ENCODE assay signal across 8 cellular contexts in genomic region chr3:4741404-4742307, GRCh38.
A peak's percentile ranks its signal among the peaks of the same experiment; 100 is the strongest.
DNase-seq lines count a peak whose midpoint lies in the region; ATAC-seq, FAIRE-seq and TF ChIP-seq lines count a peak whose summit lies in the region.

No MANE protein-coding gene starts in this region.

- no peaks in the 10 kb centered on the region for H3K9me3 Mint-ChIP-seq in glutamatergic neuron (ENCODE audit: unreplicated experiment)

- peak overlapping the region in 1 of 2 experiments; percentile 29 for H3K14ac ChIP-seq in mesenchymal stem cell (ENCODE audit: low read length in 2 of 2)

- no peak overlapping the region for H3K4me3 Mint-ChIP-seq in glutamatergic neuron (ENCODE audit: unreplicated experiment)

- peak; percentile 75 for FAIRE-seq in H54 (lab: Jason Lieb, UNC)

- no peak overlapping the region for H3K4ac ChIP-seq in mesenchymal stem cell (ENCODE audit: low read depth in 1 of 2, low read length in 2 of 2)

- TF ChIP-seq POLR2A in H54 (IDR thresholded peaks at IDR 0.05; ENCODE audit: low read depth, low read length), result no peak
- TF ChIP-seq POLR2A in upper lobe of left lung (IDR thresholded peaks at IDR 0.05), result peak in 1 of 4 donors; percentile 56

- H3K36me3 ChIP-seq in mesenchymal stem cell (ENCODE audit: control insufficient read depth in 1 of 2, insufficient read depth in 2 of 2, low read depth in 1 of 2, low read length in 2 of 2) (no peaks in the 10 kb centered on the region), upper lobe of left lung (no peaks in the 10 kb centered on the region)

- H2BK120ac ChIP-seq in mesenchymal stem cell (ENCODE audit: low read depth, low read length), result no peak overlapping the region

- 64% methylated on average over 14 of the region's 14 CpGs for WGBS in mesenchymal stem cell
- 40 to 42% methylated on average over 14 of the region's 14 CpGs for WGBS in upper lobe of left lung, 2 donors

- TF ChIP-seq CTCF in RWPE1 (conservative IDR thresholded peaks at IDR 0.05; ENCODE audit: low read depth), result no peak
- no peak for TF ChIP-seq CTCF in choroid plexus epithelial cell (conservative IDR thresholded peaks at IDR 0.05; ENCODE audit: low read depth, low read length)
- TF ChIP-seq CTCF in upper lobe of left lung (IDR thresholded peaks at IDR 0.05), result no peak
- TF ChIP-seq CTCF in glutamatergic neuron (IDR thresholded peaks at IDR 0.05; ENCODE audit: partially characterized antibody, unreplicated experiment), result no peak

- peak overlapping the region; percentile 85 for H2BK15ac ChIP-seq in mesenchymal stem cell (ENCODE audit: low read depth, poor library complexity, severe bottlenecking)

- POLR2A ChIA-PET in RWPE1 (lab: Yijun Ruan, JAX; ENCODE audit: low non-redundant PET), result no interaction called here

- CTCF ChIA-PET in RWPE1 (lab: Yijun Ruan, JAX), result no interaction called here

- no peak overlapping the region for H3K27ac Mint-ChIP-seq in glutamatergic neuron (ENCODE audit: unreplicated experiment)

- H2AK5ac ChIP-seq in mesenchymal stem cell (ENCODE audit: low read length, severe bottlenecking), result peak overlapping the region; percentile 28

- H3K4me3 ChIP-seq in choroid plexus epithelial cell (ENCODE audit: low read depth, low read length) (no peak overlapping the region), mesenchymal stem cell (ENCODE audit: insufficient read depth in 1 of 2, low read depth in 1 of 2, low read length in 2 of 2) (no peak overlapping the region), upper lobe of left lung (no peak overlapping the region)

- H2BK5ac ChIP-seq in mesenchymal stem cell (ENCODE audit: low read depth, low read length, poor library complexity, severe bottlenecking), result no peak overlapping the region

- peaks cover 3% of the 10 kb centered on the region for H3K27me3 Mint-ChIP-seq in glutamatergic neuron (ENCODE audit: unreplicated experiment)

- H3K9ac ChIP-seq in mesenchymal stem cell (ENCODE audit: low read length), result peak overlapping the region; percentile 59

- peaks cover 3% of the 10 kb centered on the region for H3K4me1 Mint-ChIP-seq in glutamatergic neuron (ENCODE audit: low read depth, unreplicated experiment)

- no peak overlapping the region for H2AFZ ChIP-seq in mesenchymal stem cell (ENCODE audit: low read depth, low read length)

- no peak overlapping the region for H4K91ac ChIP-seq in mesenchymal stem cell (ENCODE audit: low read length)

- H3K9me3 ChIP-seq in mesenchymal stem cell (ENCODE audit: control insufficient read depth, low read length), result no peaks in the 10 kb centered on the region
- H3K9me3 ChIP-seq in upper lobe of left lung, result no peaks in the 10 kb centered on the region

- H3K18ac ChIP-seq in mesenchymal stem cell (ENCODE audit: low read depth in 1 of 2, low read length in 2 of 2), result peak overlapping the region in 1 of 2 experiments; percentile 37

- H3K79me1 ChIP-seq in mesenchymal stem cell (replicated peaks; ENCODE audit: low read length, poor library complexity, severe bottlenecking), result no peaks in the 10 kb centered on the region

- DNase-seq in H54 (ENCODE audit: insufficient read length, low spot score) (peak; percentile 84), RWPE1 (ENCODE audit: low spot score) (peak; percentile 89), choroid plexus epithelial cell (ENCODE audit: low read depth) (peak; percentile 99), mesenchymal stem cell (peak; percentile 90), upper lobe of left lung (peak in 1 of 2 donors; percentile 71), glutamatergic neuron (no peak), NCI-H2081 (lab: John Stamatoyannopoulos, UW) (no peak)

- peak overlapping the region in 1 of 2 experiments; percentile 59 for H2BK12ac ChIP-seq in mesenchymal stem cell (ENCODE audit: low read length in 2 of 2)

- H3K4me2 ChIP-seq in mesenchymal stem cell (ENCODE audit: low read length, poor library complexity, severe bottlenecking), result no peak overlapping the region

- ATAC-seq in upper lobe of left lung (ENCODE audit: low FRiP score in 2 of 2), result peak; percentile 83 to 91
- ATAC-seq in HG02852 (IDR thresholded peaks at IDR 0.05; ENCODE audit: unreplicated experiment), result no peak

- H3K27me3 ChIP-seq in mesenchymal stem cell (ENCODE audit: control insufficient read depth in 1 of 2, insufficient read depth in 1 of 2, low read length in 2 of 2) (no peaks in the 10 kb centered on the region), upper lobe of left lung (no peaks in the 10 kb centered on the region)

- no peak overlapping the region for H3K23ac ChIP-seq in mesenchymal stem cell (ENCODE audit: low read length in 2 of 2)

- peak overlapping the region; percentile 21 for H4K8ac ChIP-seq in mesenchymal stem cell (ENCODE audit: low read length)

- peaks cover 6% of the 10 kb centered on the region for H3K36me3 Mint-ChIP-seq in glutamatergic neuron (ENCODE audit: unreplicated experiment)

- peak in 2 of 4 donors; percentile 34 to 79 for TF ChIP-seq EP300 in upper lobe of left lung (IDR thresholded peaks at IDR 0.05)

- H3K27ac ChIP-seq in RWPE1 (peak overlapping the region; percentile 78), mesenchymal stem cell (ENCODE audit: low read length, poor library complexity, severe bottlenecking) (peak overlapping the region; percentile 46), upper lobe of left lung (peak overlapping the region; percentile 71 to 88 (median 86))

- H3K4me1 ChIP-seq in mesenchymal stem cell (ENCODE audit: control insufficient read depth, insufficient read depth, low read depth, low read length) (peaks cover 28% of the 10 kb centered on the region), upper lobe of left lung (peaks cover 34 to 40% (median 34%) of the 10 kb centered on the region in 4 donors)

Comparison
In these comparisons a context has a peak if more than half of its experiments do, and no peak if none do; other contexts are left out.
1. DNase-seq: peak in H54 (single experiment), RWPE1 (single experiment), choroid plexus epithelial cell (single experiment) and mesenchymal stem cell (single experiment); none in glutamatergic neuron (single experiment) and NCI-H2081 (0 of 2).
2. Peak in every context shown above with its lines, with median percentiles within 50 percentile points of each other: H3K27ac ChIP-seq.